Comparison of ENCODE assay signal across 8 cellular contexts in genomic region chr12:94545937-94546771, GRCh38.
A peak's percentile ranks its signal among the peaks of the same experiment; 100 is the strongest.
DNase-seq lines count a peak whose midpoint lies in the region; ATAC-seq, FAIRE-seq and TF ChIP-seq lines count a peak whose summit lies in the region.

No MANE protein-coding gene starts in this region.

- no peaks in the 10 kb centered on the region for H3K4me1 ChIP-seq in astrocyte (ENCODE audit: insufficient read depth, low read length)
- no peaks in the 10 kb centered on the region for H3K4me1 ChIP-seq in hepatocyte (ENCODE audit: insufficient read depth)

- no peak overlapping the region for H3K27ac ChIP-seq in astrocyte (ENCODE audit: low read depth, low read length)
- no peak overlapping the region for H3K27ac ChIP-seq in hepatocyte

- FAIRE-seq in astrocyte (lab: Jason Lieb, UNC), result no peak

- no peaks in the 10 kb centered on the region for H3K36me3 Mint-ChIP-seq in astrocyte (ENCODE audit: low read depth, unreplicated experiment)

- H3K9me3 Mint-ChIP-seq in astrocyte (ENCODE audit: unreplicated experiment), result no peaks in the 10 kb centered on the region

- 61% methylated on average over 17 of the region's 17 CpGs for WGBS in hepatocyte (ENCODE audit: low lambda C conversion rate, missing lambda C conversion rate)

- no peaks in the 10 kb centered on the region for H4K20me1 ChIP-seq in astrocyte (ENCODE audit: insufficient read depth, low read length)
- H4K20me1 ChIP-seq in hepatocyte (ENCODE audit: insufficient read depth, poor library complexity, severe bottlenecking), result no peaks in the 10 kb centered on the region

- H3K9me3 ChIP-seq in astrocyte (ENCODE audit: insufficient read depth, low read depth, low read length) (no peaks in the 10 kb centered on the region), hepatocyte (ENCODE audit: low read depth) (no peaks in the 10 kb centered on the region)

- no peaks in the 10 kb centered on the region for H3K27me3 Mint-ChIP-seq in astrocyte (ENCODE audit: low read depth, unreplicated experiment)

- TF ChIP-seq CTCF in astrocyte (IDR thresholded peaks at IDR 0.05; ENCODE audit: insufficient read depth, low read depth, low read length) (peak; percentile 89), hepatocyte (IDR thresholded peaks at IDR 0.05; ENCODE audit: poor library complexity) (peak; percentile 72)

- H3K36me3 ChIP-seq in astrocyte (ENCODE audit: insufficient read depth, low read length) (no peaks in the 10 kb centered on the region), hepatocyte (replicated peaks; ENCODE audit: insufficient read depth, low read depth) (no peaks in the 10 kb centered on the region)

- DNase-seq in CMK (ENCODE audit: low read depth) (peak; percentile 20), NCI-H1092 treated with DMSO at 0.1 percent for 48 hours (lab: John Stamatoyannopoulos, UW) (peak; percentile 29), astrocyte (ENCODE audit: low read depth) (peak; percentile 52), hepatocyte (ENCODE audit: low spot score) (peak; percentile 82), retina (peak; percentile 64), SKM-1 (lab: John Stamatoyannopoulos, UW; ENCODE audit: unreplicated experiment) (no peak), DMS79 (lab: John Stamatoyannopoulos, UW) (no peak)

- no peaks in the 10 kb centered on the region for H3K79me2 ChIP-seq in astrocyte (ENCODE audit: insufficient read depth, low read length)
- H3K79me2 ChIP-seq in hepatocyte, result no peaks in the 10 kb centered on the region

- H3K4me3 Mint-ChIP-seq in astrocyte (ENCODE audit: unreplicated experiment), result no peak overlapping the region

- H2AFZ ChIP-seq in astrocyte (ENCODE audit: low read depth, low read length), result no peak overlapping the region
- H2AFZ ChIP-seq in hepatocyte, result peak overlapping the region; percentile 7

- ATAC-seq in GM21367 (IDR thresholded peaks at IDR 0.05; ENCODE audit: unreplicated experiment), result peak; percentile 55

- no peak overlapping the region for H3K27ac Mint-ChIP-seq in astrocyte (ENCODE audit: unreplicated experiment)

- H3K4me2 ChIP-seq in astrocyte (ENCODE audit: low read length) (no peak overlapping the region), hepatocyte (peak overlapping the region; percentile 25)

- H3K9me2 ChIP-seq in hepatocyte (replicated peaks; ENCODE audit: insufficient read depth), result no peaks in the 10 kb centered on the region

- H3K4me3 ChIP-seq in astrocyte (ENCODE audit: insufficient read depth, low read depth, low read length) (no peak overlapping the region), hepatocyte (no peak overlapping the region)

- H3K9ac ChIP-seq in astrocyte (ENCODE audit: low read length), result no peak overlapping the region

- H3K4me1 Mint-ChIP-seq in astrocyte (ENCODE audit: low read depth, unreplicated experiment), result no peaks in the 10 kb centered on the region

- peaks cover 5% of the 10 kb centered on the region for H3K27me3 ChIP-seq in astrocyte (ENCODE audit: insufficient read depth, low read length)
- H3K27me3 ChIP-seq in hepatocyte, result no peaks in the 10 kb centered on the region

Comparison
In these comparisons a context has a peak if more than half of its experiments do, and no peak if none do; other contexts are left out.
1. DNase-seq: peak in CMK (single experiment), NCI-H1092 treated with DMSO at 0.1 percent for 48 hours (single experiment), astrocyte (single experiment), hepatocyte (single experiment) and retina (single experiment); none in SKM-1 (single experiment) and DMS79 (single experiment).